8 cellular contexts compared by ENCODE assay signal in genomic region chr17:69327060-69327831, GRCh38. TPM values are rescaled to one million over a fixed set of nuclear protein-coding genes. Genes with fewer than 3 reads are reported as not detected.
A peak's percentile ranks its signal among the peaks of the same experiment; 100 is the strongest.
DNase-seq lines count a peak whose midpoint lies in the region; ATAC-seq and TF ChIP-seq lines count a peak whose summit lies in the region.

Gene ABCA5, minus strand, starts transcription at chr17:69327133. Its CDS starts 12,718 bp downstream, at chr17:69314415.

- H3K4me1 Mint-ChIP-seq in T-helper 1 cell treated with Interleukin-12 subunit alpha and Interleukin-12 subunit beta and Interleukin-4 antibody, amounts not matched to agents 30 μg/mL and 1 μg/mL, for 36 hours (ENCODE audit: low read depth), result peaks cover 20% of the 10 kb centered on the region

- H3K27me3 ChIP-seq in right atrium auricular region, result no peaks in the 10 kb centered on the region
- H3K27me3 ChIP-seq in psoas muscle (ENCODE audit: insufficient read depth in 3 of 3, low read length in 2 of 3), result no peaks in the 10 kb centered on the region

- H3K9me3 ChIP-seq in right atrium auricular region, result no peaks in the 10 kb centered on the region
- H3K9me3 ChIP-seq in psoas muscle, result no peaks in the 10 kb centered on the region

- in situ Hi-C loops in GM13976 (cut with MboI; ENCODE audit: low sequenced_read_pairs, unreplicated experiment), result no loop called here

- DNase-seq in GM13976 (ENCODE audit: low spot score), result peak; percentile 95
- peak; percentile 82 for DNase-seq in NCI-H1436 treated with DMSO at 0.1 percent for 48 hours (lab: John Stamatoyannopoulos, UW)
- peak in 57 of 58 donors; percentile 15 to 90 (median 69) for DNase-seq in anterior cingulate cortex (lab: John Stamatoyannopoulos, UW)
- DNase-seq in right atrium auricular region (ENCODE audit: low spot score), result peak; percentile 77
- peak; percentile 89 to 93 for DNase-seq in psoas muscle

- peak within 1 kb of the TSS; percentile 74 to 75 for H3K4me3 ChIP-seq in right atrium auricular region
- peak within 1 kb of the TSS; percentile 90 for H3K4me3 ChIP-seq in psoas muscle
- H3K4me3 ChIP-seq in urinary bladder (ENCODE audit: low read depth, low read length), result peak within 1 kb of the TSS; percentile 63

- H3K36me3 ChIP-seq in right atrium auricular region (no peaks in the 10 kb centered on the region), psoas muscle (ENCODE audit: insufficient read depth in 1 of 2, low read depth in 1 of 2) (peaks cover 0 to 3% of the 10 kb centered on the region in 2 donors), urinary bladder (ENCODE audit: insufficient read depth) (no peaks in the 10 kb centered on the region)

- intact Hi-C loops in psoas muscle (cut with DNase I), result loop anchor here (5.0 to 10.0 kb wide), 3 partner anchors 195 to 848 kb away; no protein-coding TSS in a partner anchor

- 1% methylated on average over 50 to 74 of the region's 74 CpGs for WGBS in psoas muscle, 3 donors
- WGBS in urinary bladder, result under 1% methylated on average over 74 of the region's 74 CpGs

- H3K27ac ChIP-seq in right atrium auricular region (peak within 1 kb of the TSS; percentile 86 to 88), psoas muscle (peak within 1 kb of the TSS; percentile 97), urinary bladder (ENCODE audit: low read depth) (peak within 1 kb of the TSS; percentile 90)

- TF ChIP-seq CTCF in GM13976 (IDR thresholded peaks at IDR 0.05; ENCODE audit: borderline replicate concordance, control extremely low read depth, extremely low read depth, insufficient read depth, missing control alignments) (no peak), right atrium auricular region (IDR thresholded peaks at IDR 0.05) (peak in 1 of 2 donors; percentile 10), psoas muscle (IDR thresholded peaks at IDR 0.05) (no peak)

- H3K27ac Mint-ChIP-seq in T-helper 1 cell treated with Interleukin-12 subunit alpha and Interleukin-12 subunit beta and Interleukin-4 antibody, amounts not matched to agents 30 μg/mL and 1 μg/mL, for 36 hours, result peak within 1 kb of the TSS; percentile 99

- H3K9me3 Mint-ChIP-seq in T-helper 1 cell treated with Interleukin-12 subunit alpha and Interleukin-12 subunit beta and Interleukin-4 antibody, amounts not matched to agents 30 μg/mL and 1 μg/mL, for 36 hours, result peaks cover 5% of the 10 kb centered on the region

- peaks cover 3% of the 10 kb centered on the region for H3K36me3 Mint-ChIP-seq in T-helper 1 cell treated with Interleukin-12 subunit alpha and Interleukin-12 subunit beta and Interleukin-4 antibody, amounts not matched to agents 30 μg/mL and 1 μg/mL, for 36 hours (ENCODE audit: low read depth)

- peak within 1 kb of the TSS; percentile 94 for H3K4me3 Mint-ChIP-seq in T-helper 1 cell treated with Interleukin-12 subunit alpha and Interleukin-12 subunit beta and Interleukin-4 antibody, amounts not matched to agents 30 μg/mL and 1 μg/mL, for 36 hours

- ATAC-seq in HG02840 (IDR thresholded peaks at IDR 0.05; ENCODE audit: low FRiP score, unreplicated experiment) (peak; percentile 90), psoas muscle (peak; percentile 92 to 98 (median 96))

- H3K4me1 ChIP-seq in right atrium auricular region, result peaks cover 0 to 16% of the 10 kb centered on the region in 2 donors
- peaks cover 27% of the 10 kb centered on the region for H3K4me1 ChIP-seq in psoas muscle
- no peaks in the 10 kb centered on the region for H3K4me1 ChIP-seq in urinary bladder (ENCODE audit: insufficient read depth)

- H3K27me3 Mint-ChIP-seq in T-helper 1 cell treated with Interleukin-12 subunit alpha and Interleukin-12 subunit beta and Interleukin-4 antibody, amounts not matched to agents 30 μg/mL and 1 μg/mL, for 36 hours (ENCODE audit: low read depth), result peaks cover 9% of the 10 kb centered on the region

RNA-seq across cellular contexts. Expression of gene ABCA5, which starts in this region (rescaled TPM):
- total RNA-seq in right atrium auricular region, result 10 to 100 TPM; 10.3 to 19.7 TPM
- 10 to 100 TPM; 54.9 to 81.5 (median 75.0) TPM for total RNA-seq in psoas muscle
- polyA plus RNA-seq in psoas muscle, result 10 to 100 TPM in 2 of 3 donors, 1 to 10 TPM in 1; 8.7 to 32.3 (median 28.5) TPM
- 45.6 TPM for total RNA-seq in urinary bladder
- 8.1 TPM for polyA plus RNA-seq in urinary bladder

Comparison
In these comparisons a context has a peak if more than half of its experiments do, and no peak if none do; other contexts are left out.
1. Peak in every context shown above with its lines: DNase-seq, ATAC-seq, H3K4me3 ChIP-seq and H3K27ac ChIP-seq.